In the genomic region with DNA sequence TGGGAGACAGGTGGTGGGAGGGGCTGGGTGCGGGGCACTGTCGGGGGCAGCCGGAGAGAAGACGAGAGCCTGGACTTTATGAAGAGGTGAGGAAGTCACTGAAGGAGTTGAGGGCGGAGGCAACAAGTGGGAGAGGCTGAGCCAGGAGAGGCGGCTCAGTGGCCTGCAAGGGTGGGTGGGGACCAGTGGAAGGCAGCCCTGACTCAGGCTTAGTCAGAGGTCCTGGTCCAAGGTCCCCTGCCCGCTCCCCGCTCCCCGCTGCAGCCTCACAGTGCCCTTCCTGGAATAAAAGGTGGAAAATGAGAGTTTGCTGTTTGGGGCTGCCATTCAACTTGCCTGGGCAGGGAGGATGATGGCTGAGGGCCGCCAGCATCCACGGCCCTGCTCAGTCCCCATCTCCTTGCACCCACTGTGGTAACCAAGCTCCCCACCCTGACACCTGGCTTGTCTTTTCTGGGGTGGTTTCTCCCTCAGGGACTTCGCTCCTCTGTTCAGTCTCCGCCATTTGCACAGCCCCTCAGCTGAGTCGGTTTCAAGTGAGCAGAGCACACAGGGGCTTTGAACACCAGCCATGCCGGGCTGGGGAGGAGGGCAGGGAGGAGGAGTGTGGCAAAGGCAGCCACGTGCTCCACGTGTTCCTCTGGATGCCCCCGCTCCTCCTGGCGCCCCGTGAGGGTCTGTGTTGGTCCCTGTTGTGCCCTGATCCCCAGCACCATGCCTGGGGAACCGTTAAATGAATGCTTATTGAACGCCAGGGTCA, we compare ENCODE assay signal across 12 cellular contexts. TPM values are rescaled to one million over a fixed set of nuclear protein-coding genes. Genes with fewer than 3 reads are reported as not detected.
A peak's percentile ranks its signal among the peaks of the same experiment; 100 is the strongest.
DNase-seq lines count a peak whose midpoint lies in the region; ATAC-seq, FAIRE-seq and TF ChIP-seq lines count a peak whose summit lies in the region.
"Had no signal": no experiment of that assay in that cellular context is flagged by ENCODE, and none has a peak within 500 bp of the region (broad histone marks: within the 10 kb centered on the region; RNA-seq: fewer than 3 reads in every experiment).

No MANE protein-coding gene starts in this region.

- H3K79me2 ChIP-seq in Karpas-422 (ENCODE audit: low read length): no peaks in the 10 kb centered on the region

- H3K27me3 ChIP-seq in bronchial epithelial cell (ENCODE audit: control insufficient read depth, insufficient read depth, low read length): no peaks in the 10 kb centered on the region
- no peaks in the 10 kb centered on the region for H3K27me3 ChIP-seq in upper lobe of right lung
- H3K27me3 ChIP-seq in CD8-positive, alpha-beta T cell (ENCODE audit: insufficient read depth, low read length): no peaks in the 10 kb centered on the region
- H3K27me3 ChIP-seq in Karpas-422 (ENCODE audit: low read length): no peaks in the 10 kb centered on the region
- H3K27me3 ChIP-seq: ovary had no signal

- H3K9me3 ChIP-seq in upper lobe of right lung (no peaks in the 10 kb centered on the region), Karpas-422 (ENCODE audit: low read length) (no peaks in the 10 kb centered on the region)
- H3K9me3 ChIP-seq in CD8-positive, alpha-beta T cell (ENCODE audit: low read length): no peaks in the 10 kb centered on the region
- H3K9me3 ChIP-seq: ovary had no signal

- POLR2A ChIA-PET in CD8-positive, alpha-beta T cell (lab: Charles Lee): no interaction called here

- CTCF ChIA-PET in CD8-positive, alpha-beta T cell (lab: Charles Lee): interaction anchor here (0.7 kb wide), 1 partner anchor 16 kb away, joined by 3 read pairs; no protein-coding TSS in a partner anchor

- ATAC-seq in upper lobe of right lung: peak; percentile 64
- ATAC-seq in CD8-positive, alpha-beta T cell: no peak
- ATAC-seq in activated T-cell treated with anti-CD3 and anti-CD28 coated beads, Interleukin-2, amount 50 U/mL, for 4 hours: no peak

- no peak for TF ChIP-seq CTCF in bronchial epithelial cell (IDR thresholded peaks at IDR 0.05; ENCODE audit: insufficient read depth, low read length, severe bottlenecking)
- TF ChIP-seq CTCF in upper lobe of right lung (IDR thresholded peaks at IDR 0.05): no peak
- no peak for TF ChIP-seq CTCF in CD8-positive, alpha-beta T cell (IDR thresholded peaks at IDR 0.05)

- H3K27ac Mint-ChIP-seq in CD8-positive, alpha-beta T cell: no peak overlapping the region
- H3K27ac Mint-ChIP-seq: activated CD4-positive, alpha-beta T cell treated with anti-CD3 and anti-CD28 coated beads, Interleukin-2, amount 10 ng/mL, durations not matched to agents 7 days and 5 days had no signal

- H3K27me3 Mint-ChIP-seq in CD8-positive, alpha-beta T cell (ENCODE audit: low read depth): no peaks in the 10 kb centered on the region
- H3K27me3 Mint-ChIP-seq in activated T-cell treated with anti-CD3 and anti-CD28 coated beads, Interleukin-2, amount 50 U/mL, for 4 hours (ENCODE audit: low read depth): no peaks in the 10 kb centered on the region
- H3K27me3 Mint-ChIP-seq: activated CD4-positive, alpha-beta T cell treated with anti-CD3 and anti-CD28 coated beads, Interleukin-2, amount 10 ng/mL, durations not matched to agents 7 days and 5 days had no signal

- H3K4me1 ChIP-seq in upper lobe of right lung (peaks cover 8% of the 10 kb centered on the region), Karpas-422 (ENCODE audit: low read length) (no peaks in the 10 kb centered on the region)
- H3K4me1 ChIP-seq in CD8-positive, alpha-beta T cell (ENCODE audit: insufficient read depth, low read length): no peaks in the 10 kb centered on the region

- DNase-seq in HUDEP-2 (lab: John Stamatoyannopoulos, UW; ENCODE audit: unreplicated experiment in 76 of 76) (peak in 54 of 76 experiments; percentile 5 to 74 (median 42)), bronchial epithelial cell (ENCODE audit: low read depth) (peak; percentile 85), kidney tubule cell (ENCODE audit: low spot score) (peak; percentile 93), upper lobe of right lung (no peak), Karpas-422 (no peak), GF-D8 (lab: John Stamatoyannopoulos, UW) (no peak)
- no peak for DNase-seq in CD8-positive, alpha-beta T cell
- DNase-seq in activated T-cell treated with anti-CD3 and anti-CD28 coated beads, Interleukin-2, amount 50 U/mL, for 4 hours: no peak
- DNase-seq: activated CD4-positive, alpha-beta T cell treated with anti-CD3 and anti-CD28 coated beads, Interleukin-2, amount 10 ng/mL, durations not matched to agents 7 days and 5 days; NCI-H510A had no signal

- H3K9me3 Mint-ChIP-seq in CD8-positive, alpha-beta T cell: no peaks in the 10 kb centered on the region
- H3K9me3 Mint-ChIP-seq in activated T-cell treated with anti-CD3 and anti-CD28 coated beads, Interleukin-2, amount 50 U/mL, for 4 hours: peaks cover 3% of the 10 kb centered on the region

- no peak overlapping the region for H3K4me3 Mint-ChIP-seq in CD8-positive, alpha-beta T cell
- no peak overlapping the region for H3K4me3 Mint-ChIP-seq in activated T-cell treated with anti-CD3 and anti-CD28 coated beads, Interleukin-2, amount 50 U/mL, for 4 hours
- H3K4me3 Mint-ChIP-seq: activated CD4-positive, alpha-beta T cell treated with anti-CD3 and anti-CD28 coated beads, Interleukin-2, amount 10 ng/mL, durations not matched to agents 7 days and 5 days had no signal

- no peak overlapping the region for H2AFZ ChIP-seq in Karpas-422 (ENCODE audit: low read length)

- H3K4me3 ChIP-seq in bronchial epithelial cell (ENCODE audit: low read depth, low read length) (no peak overlapping the region), upper lobe of right lung (no peak overlapping the region), Karpas-422 (ENCODE audit: low read length) (no peak overlapping the region)
- no peak overlapping the region for H3K4me3 ChIP-seq in CD8-positive, alpha-beta T cell (ENCODE audit: low read depth, low read length)
- H3K4me3 ChIP-seq: dorsolateral prefrontal cortex, ovary had no signal

- H3K27ac ChIP-seq in upper lobe of right lung (no peak overlapping the region), Karpas-422 (ENCODE audit: low read length) (no peak overlapping the region)
- H3K27ac ChIP-seq in CD8-positive, alpha-beta T cell (ENCODE audit: low read depth, low read length): no peak overlapping the region
- H3K27ac ChIP-seq: ovary had no signal

- no peak for FAIRE-seq in bronchial epithelial cell (lab: Jason Lieb, UNC)

- H3K9ac ChIP-seq in Karpas-422 (ENCODE audit: low read length): no peak overlapping the region

- H4K20me1 ChIP-seq in Karpas-422 (ENCODE audit: insufficient read depth, low read depth, low read length): no peaks in the 10 kb centered on the region

- H3K36me3 ChIP-seq in bronchial epithelial cell (ENCODE audit: control insufficient read depth, insufficient read depth, low read length) (no peaks in the 10 kb centered on the region), upper lobe of right lung (no peaks in the 10 kb centered on the region), Karpas-422 (ENCODE audit: insufficient read depth, low read length) (no peaks in the 10 kb centered on the region)
- no peaks in the 10 kb centered on the region for H3K36me3 ChIP-seq in CD8-positive, alpha-beta T cell (ENCODE audit: insufficient read depth, low read length)
- H3K36me3 ChIP-seq: ovary had no signal

- H3K4me1 Mint-ChIP-seq in CD8-positive, alpha-beta T cell (ENCODE audit: low read depth): no peaks in the 10 kb centered on the region
- H3K4me1 Mint-ChIP-seq in activated T-cell treated with anti-CD3 and anti-CD28 coated beads, Interleukin-2, amount 50 U/mL, for 4 hours (ENCODE audit: low read depth): no peaks in the 10 kb centered on the region

- no peaks in the 10 kb centered on the region for H3K9me2 ChIP-seq in Karpas-422 (replicated peaks; ENCODE audit: insufficient read depth, low read length)

- H3K36me3 Mint-ChIP-seq in CD8-positive, alpha-beta T cell: no peaks in the 10 kb centered on the region
- H3K36me3 Mint-ChIP-seq in activated T-cell treated with anti-CD3 and anti-CD28 coated beads, Interleukin-2, amount 50 U/mL, for 4 hours (ENCODE audit: insufficient read depth): no peaks in the 10 kb centered on the region

- intact Hi-C loops in upper lobe of right lung (cut with DNase I): no loop called here
- intact Hi-C loops in CD8-positive, alpha-beta T cell (cut with DNase I, micrococcal nuclease): no loop called here

- H3K4me2 ChIP-seq in Karpas-422 (ENCODE audit: low read depth, low read length, poor library complexity, severe bottlenecking): no peak overlapping the region

RNA-seq across cellular contexts. Expression of a gene that starts 13.7 kb away (rescaled TPM):
- 52.7 and 70.0 TPM in 2 replicates for total RNA-seq in bronchial epithelial cell
- total RNA-seq in upper lobe of right lung: 65.9 TPM
- total RNA-seq in CD8-positive, alpha-beta T cell: 1 to 10 TPM; 3.1 to 3.2 TPM
- total RNA-seq in Karpas-422 (2014; rRNA removed; shearing (Covaris generic); ENCODE audit: low replicate concordance): 7.2 and 19.4 TPM in 2 replicates
- total RNA-seq in activated T-cell treated with anti-CD3 and anti-CD28 coated beads, Interleukin-2, amount 50 U/mL, for 4 hours: 10 to 100 TPM in 2 of 3 donors, 1 to 10 TPM in 1; 9.2 to 17.5 (median 13.0) TPM

RNA-seq across cellular contexts. Expression of a gene that starts 15.7 kb away (rescaled TPM):
- total RNA-seq in bronchial epithelial cell (20.8 and 21.5 TPM in 2 replicates), upper lobe of right lung (26.6 TPM)
- 10 to 100 TPM; 21.3 to 23.5 TPM for total RNA-seq in CD8-positive, alpha-beta T cell
- 12.9 and 13.0 TPM in 2 replicates for total RNA-seq in Karpas-422 (2014; rRNA removed; shearing (Covaris generic); ENCODE audit: low replicate concordance)
- total RNA-seq in activated T-cell treated with anti-CD3 and anti-CD28 coated beads, Interleukin-2, amount 50 U/mL, for 4 hours: 10 to 100 TPM; 35.0 to 38.4 (median 36.3) TPM

Comparison
In these comparisons a context has a peak if more than half of its experiments do, and no peak if none do; other contexts are left out.
1. DNase-seq: peak in HUDEP-2 (54 of 76), bronchial epithelial cell (single experiment) and kidney tubule cell (single experiment); none in upper lobe of right lung (single experiment), CD8-positive, alpha-beta T cell (0 of 7), Karpas-422 (single experiment), GF-D8 (single experiment) and activated T-cell treated with anti-CD3 and anti-CD28 coated beads, Interleukin-2, amount 50 U/mL, for 4 hours (single experiment).